19 cellular contexts compared by ENCODE assay signal in the genomic region with DNA sequence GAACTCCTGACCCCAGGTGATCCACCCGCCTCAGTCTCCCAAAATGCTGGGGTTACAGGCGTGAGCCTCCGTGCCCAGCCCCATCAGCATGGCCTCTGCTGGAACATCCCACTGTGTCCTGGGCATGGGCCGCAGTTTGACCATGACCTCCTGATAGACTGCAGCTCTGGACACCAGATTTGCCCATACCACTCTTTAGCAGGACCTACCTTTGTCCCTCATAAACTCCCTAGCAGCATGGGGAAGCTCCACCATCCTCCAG.
"Had no signal": no experiment of that assay in that cellular context is flagged by ENCODE, and none has a peak within 500 bp of the region (broad histone marks: within the 10 kb centered on the region; RNA-seq: fewer than 3 reads in every experiment).

No MANE protein-coding gene starts in this region.

- H3K9me3 Mint-ChIP-seq: dendritic cell treated with granulocyte-macrophage colony-stimulating factor and Interleukin-4, amounts not matched to agents 40 ng/mL and 50 ng/mL, for 4 days; endodermal cell had no signal

- H3K4me1 ChIP-seq: colonic mucosa, esophagus muscularis mucosa, foreskin keratinocyte, heart right ventricle had no signal

- DNase-seq: colonic mucosa; cortex of kidney; effector CD8-positive, alpha-beta T cell; effector memory CD8-positive, alpha-beta T cell; erythroblast; foreskin keratinocyte; glutamatergic neuron; heart right ventricle; hippocampal formation; left cardiac atrium; left lung; left ventricle myocardium superior; lower lobe of right lung; mesenchymal stem cell; midbrain had no signal

- H3K27ac Mint-ChIP-seq: dendritic cell treated with granulocyte-macrophage colony-stimulating factor and Interleukin-4, amounts not matched to agents 40 ng/mL and 50 ng/mL, for 4 days; effector memory CD8-positive, alpha-beta T cell; endodermal cell had no signal

- H3K27ac ChIP-seq: colonic mucosa, epithelial cell of prostate, esophagus muscularis mucosa, foreskin keratinocyte, heart right ventricle, left lung, lower lobe of right lung had no signal

- H3K27me3 Mint-ChIP-seq: dendritic cell treated with granulocyte-macrophage colony-stimulating factor and Interleukin-4, amounts not matched to agents 40 ng/mL and 50 ng/mL, for 4 days; effector memory CD8-positive, alpha-beta T cell had no signal

- H3K27me3 ChIP-seq: colonic mucosa, foreskin keratinocyte, left lung had no signal

- H3K4me3 Mint-ChIP-seq: dendritic cell treated with granulocyte-macrophage colony-stimulating factor and Interleukin-4, amounts not matched to agents 40 ng/mL and 50 ng/mL, for 4 days; effector memory CD8-positive, alpha-beta T cell; endodermal cell had no signal

- H3K36me3 ChIP-seq: colonic mucosa, esophagus muscularis mucosa, heart right ventricle, left lung, lower lobe of right lung had no signal

- H3K4me3 ChIP-seq: colonic mucosa, esophagus muscularis mucosa, heart right ventricle, left lung, lower lobe of right lung had no signal

- H3K9me3 ChIP-seq: colonic mucosa, esophagus muscularis mucosa, heart right ventricle, left lung, lower lobe of right lung had no signal
